ENCODE assay signal across 17 cellular contexts in the genomic region with DNA sequence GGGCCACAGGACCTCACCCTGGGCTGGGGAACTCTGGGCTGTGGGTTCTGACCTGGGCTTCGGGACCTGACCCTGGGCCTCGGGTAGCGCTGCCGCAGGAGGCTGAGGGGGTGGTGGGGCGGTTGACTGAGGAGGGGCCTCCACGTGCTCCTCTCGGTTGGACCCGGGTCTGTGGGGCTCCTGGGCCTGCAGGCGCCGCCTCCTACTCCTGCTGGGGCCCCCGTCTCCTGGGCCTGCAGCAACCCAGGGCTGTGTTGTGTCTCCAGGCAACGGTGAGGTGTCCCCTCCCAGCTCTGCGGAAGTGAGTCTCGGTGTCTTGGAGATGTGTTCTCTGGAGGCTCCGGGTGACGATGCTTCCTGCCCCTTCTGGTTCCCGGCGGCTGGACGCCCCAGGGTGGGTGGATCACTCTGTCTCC. TPM values are rescaled to one million over a fixed set of nuclear protein-coding genes. Genes with fewer than 3 reads are reported as not detected.
DNase-seq lines count a peak whose midpoint lies in the region; ATAC-seq, FAIRE-seq and TF ChIP-seq lines count a peak whose summit lies in the region.
"Had no signal": no experiment of that assay in that cellular context is flagged by ENCODE, and none has a peak within 500 bp of the region (broad histone marks: within the 10 kb centered on the region; RNA-seq: fewer than 3 reads in every experiment).

No MANE protein-coding gene starts in this region.

- no peak overlapping the region for H3K4me3 Mint-ChIP-seq in astrocyte (ENCODE audit: unreplicated experiment)
- H3K4me3 Mint-ChIP-seq in activated CD8-positive, alpha-beta memory T cell treated with anti-CD3 and anti-CD28 coated beads, Interleukin-2, amount 10 ng/mL, durations not matched to agents 7 days and 5 days, result no peak overlapping the region
- H3K4me3 Mint-ChIP-seq: activated CD4-positive, alpha-beta T cell treated with anti-CD3 and anti-CD28 coated beads, Interleukin-2, amount 10 ng/mL, durations not matched to agents 24 days and 14 days had no signal

- no peak overlapping the region for H3K27ac Mint-ChIP-seq in astrocyte (ENCODE audit: unreplicated experiment)
- no peak overlapping the region for H3K27ac Mint-ChIP-seq in activated CD8-positive, alpha-beta memory T cell treated with anti-CD3 and anti-CD28 coated beads, Interleukin-2, amount 10 ng/mL, durations not matched to agents 7 days and 5 days
- H3K27ac Mint-ChIP-seq: activated CD4-positive, alpha-beta T cell treated with anti-CD3 and anti-CD28 coated beads, Interleukin-2, amount 10 ng/mL, durations not matched to agents 24 days and 14 days had no signal

- H3K4me3 ChIP-seq in astrocyte (ENCODE audit: insufficient read depth, low read depth, low read length) (no peak overlapping the region), upper lobe of right lung (no peak overlapping the region)

- H3K27me3 ChIP-seq in astrocyte (ENCODE audit: insufficient read depth, low read length), result no peaks in the 10 kb centered on the region
- peaks cover 11% of the 10 kb centered on the region for H3K27me3 ChIP-seq in upper lobe of right lung
- H3K27me3 ChIP-seq: neutrophil had no signal

- CTCF ChIA-PET in activated CD8-positive, alpha-beta memory T cell treated with anti-CD3 and anti-CD28 coated beads, Interleukin-2, amount 10 ng/mL, durations not matched to agents 7 days and 5 days (lab: Charles Lee), result no interaction called here

- no peak overlapping the region for H3K4me2 ChIP-seq in astrocyte (ENCODE audit: low read length)

- H3K27ac ChIP-seq in astrocyte (ENCODE audit: low read depth, low read length) (no peak overlapping the region), upper lobe of right lung (no peak overlapping the region)
- H3K27ac ChIP-seq: HL-60, neutrophil, RWPE1 had no signal

- ATAC-seq in Right ventricle myocardium superior (ENCODE audit: poor library complexity) (no peak), left colon (peak; percentile 27), upper lobe of right lung (peak; percentile 48), GM18868 (IDR thresholded peaks at IDR 0.05; ENCODE audit: unreplicated experiment) (no peak)
- ATAC-seq in activated CD8-positive, alpha-beta memory T cell treated with anti-CD3 and anti-CD28 coated beads, Interleukin-2, amount 10 ng/mL, durations not matched to agents 7 days and 5 days, result no peak

- peak overlapping the region; percentile 45 for H2AFZ ChIP-seq in astrocyte (ENCODE audit: low read depth, low read length)

- H4K20me1 ChIP-seq in astrocyte (ENCODE audit: insufficient read depth, low read length), result no peaks in the 10 kb centered on the region

- no peak overlapping the region for H3K9ac ChIP-seq in astrocyte (ENCODE audit: low read length)

- peaks cover 1% of the 10 kb centered on the region for H3K36me3 Mint-ChIP-seq in astrocyte (ENCODE audit: low read depth, unreplicated experiment)
- H3K36me3 Mint-ChIP-seq in activated CD8-positive, alpha-beta memory T cell treated with anti-CD3 and anti-CD28 coated beads, Interleukin-2, amount 10 ng/mL, durations not matched to agents 7 days and 5 days, result no peaks in the 10 kb centered on the region

- H3K4me1 Mint-ChIP-seq in astrocyte (ENCODE audit: low read depth, unreplicated experiment), result no peaks in the 10 kb centered on the region
- H3K4me1 Mint-ChIP-seq in activated CD8-positive, alpha-beta memory T cell treated with anti-CD3 and anti-CD28 coated beads, Interleukin-2, amount 10 ng/mL, durations not matched to agents 7 days and 5 days, result no peaks in the 10 kb centered on the region
- H3K4me1 Mint-ChIP-seq: activated CD4-positive, alpha-beta T cell treated with anti-CD3 and anti-CD28 coated beads, Interleukin-2, amount 10 ng/mL, durations not matched to agents 24 days and 14 days had no signal

- no peaks in the 10 kb centered on the region for H3K4me1 ChIP-seq in astrocyte (ENCODE audit: insufficient read depth, low read length)
- no peaks in the 10 kb centered on the region for H3K4me1 ChIP-seq in upper lobe of right lung

- no peak for FAIRE-seq in astrocyte (lab: Jason Lieb, UNC)

- TF ChIP-seq CTCF in astrocyte (IDR thresholded peaks at IDR 0.05; ENCODE audit: insufficient read depth, low read depth, low read length), result no peak
- TF ChIP-seq CTCF in upper lobe of right lung (IDR thresholded peaks at IDR 0.05), result no peak

- DNase-seq in Right ventricle myocardium superior (peak; percentile 33), cardiac septum (ENCODE audit: low spot score) (no peak), astrocyte (ENCODE audit: low read depth) (no peak), left colon (no peak), upper lobe of right lung (no peak), SKM-1 treated with dmso at 0.1 percent for 144 hours (lab: John Stamatoyannopoulos, UW; ENCODE audit: unreplicated experiment) (no peak)
- DNase-seq in activated CD8-positive, alpha-beta memory T cell treated with anti-CD3 and anti-CD28 coated beads, Interleukin-2, amount 10 ng/mL, durations not matched to agents 7 days and 5 days, result no peak
- DNase-seq: activated CD4-positive, alpha-beta T cell treated with anti-CD3 and anti-CD28 coated beads, Interleukin-2, amount 10 ng/mL, durations not matched to agents 24 days and 14 days; EL; Kasumi-1; NCI-H2029; NCI-H69 had no signal

- H3K9me3 ChIP-seq in astrocyte (ENCODE audit: insufficient read depth, low read depth, low read length) (no peaks in the 10 kb centered on the region), upper lobe of right lung (peaks cover under 1% of the 10 kb centered on the region)
- H3K9me3 ChIP-seq: neutrophil had no signal

- peaks cover 15% of the 10 kb centered on the region for H3K9me3 Mint-ChIP-seq in astrocyte (ENCODE audit: unreplicated experiment)
- peaks cover 2% of the 10 kb centered on the region for H3K9me3 Mint-ChIP-seq in activated CD8-positive, alpha-beta memory T cell treated with anti-CD3 and anti-CD28 coated beads, Interleukin-2, amount 10 ng/mL, durations not matched to agents 7 days and 5 days (ENCODE audit: low read depth)

- peaks cover 25% of the 10 kb centered on the region for H3K27me3 Mint-ChIP-seq in astrocyte (ENCODE audit: low read depth, unreplicated experiment)
- no peaks in the 10 kb centered on the region for H3K27me3 Mint-ChIP-seq in activated CD8-positive, alpha-beta memory T cell treated with anti-CD3 and anti-CD28 coated beads, Interleukin-2, amount 10 ng/mL, durations not matched to agents 7 days and 5 days
- H3K27me3 Mint-ChIP-seq: activated CD4-positive, alpha-beta T cell treated with anti-CD3 and anti-CD28 coated beads, Interleukin-2, amount 10 ng/mL, durations not matched to agents 24 days and 14 days had no signal

- intact Hi-C loops in Right ventricle myocardium superior (cut with DNase I) (no loop called here), cardiac septum (cut with DNase I) (no loop called here), left colon (cut with DNase I, micrococcal nuclease) (no loop called here), upper lobe of right lung (cut with DNase I) (no loop called here)

- no peaks in the 10 kb centered on the region for H3K79me2 ChIP-seq in astrocyte (ENCODE audit: insufficient read depth, low read length)

- no peaks in the 10 kb centered on the region for H3K36me3 ChIP-seq in astrocyte (ENCODE audit: insufficient read depth, low read length)
- no peaks in the 10 kb centered on the region for H3K36me3 ChIP-seq in upper lobe of right lung
- H3K36me3 ChIP-seq: neutrophil had no signal

RNA-seq across cellular contexts. Expression of a gene that starts 41.5 kb away (rescaled TPM):
- total RNA-seq in Right ventricle myocardium superior, result not detected
- total RNA-seq in cardiac septum, result not detected
- not detected in 2 replicates for total RNA-seq in astrocyte
- under 1 TPM; 0.40 to 0.53 TPM for total RNA-seq in left colon
- total RNA-seq in upper lobe of right lung, result not detected
- total RNA-seq in activated CD8-positive, alpha-beta memory T cell treated with anti-CD3 and anti-CD28 coated beads, Interleukin-2, amount 10 ng/mL, durations not matched to agents 7 days and 5 days, result not detected
- total RNA-seq: activated CD4-positive, alpha-beta T cell treated with anti-CD3 and anti-CD28 coated beads, Interleukin-2, amount 10 ng/mL, durations not matched to agents 24 days and 14 days; dermis microvascular lymphatic vessel endothelial cell had no signal

RNA-seq across cellular contexts. Expression of a gene that starts 53.6 kb away (rescaled TPM):
- total RNA-seq in Right ventricle myocardium superior, result 3.7 TPM
- 7.1 TPM for total RNA-seq in cardiac septum
- total RNA-seq in astrocyte, result 9.8 and 14.8 TPM in 2 replicates
- total RNA-seq in left colon, result 10 to 100 TPM in 1 of 2 donors, 1 to 10 TPM in 1; 9.5 to 20.3 TPM
- 12.3 TPM for total RNA-seq in upper lobe of right lung
- total RNA-seq in activated CD8-positive, alpha-beta memory T cell treated with anti-CD3 and anti-CD28 coated beads, Interleukin-2, amount 10 ng/mL, durations not matched to agents 7 days and 5 days, result 100 to 1,000 TPM; 125 to 139 TPM

RNA-seq across cellular contexts. Expression of a gene that starts 53.9 kb away (rescaled TPM):
- total RNA-seq in Right ventricle myocardium superior (7.8 TPM), cardiac septum (7.9 TPM), astrocyte (27.5 and 28.8 TPM in 2 replicates), left colon (10 to 100 TPM; 21.3 to 24.1 TPM), upper lobe of right lung (14.2 TPM)
- total RNA-seq in activated CD8-positive, alpha-beta memory T cell treated with anti-CD3 and anti-CD28 coated beads, Interleukin-2, amount 10 ng/mL, durations not matched to agents 7 days and 5 days, result 10 to 100 TPM; 27.8 to 38.0 TPM

Comparison
In these comparisons a context has a peak if more than half of its experiments do, and no peak if none do; other contexts are left out.
1. ATAC-seq: peak in left colon (single experiment) and upper lobe of right lung (single experiment); none in Right ventricle myocardium superior (single experiment), activated CD8-positive, alpha-beta memory T cell treated with anti-CD3 and anti-CD28 coated beads, Interleukin-2, amount 10 ng/mL, durations not matched to agents 7 days and 5 days (single experiment) and GM18868 (single experiment).